ENCODE assay signal across 8 cellular contexts in genomic region chr9:33000682-33001055, GRCh38. TPM values are rescaled to one million over a fixed set of nuclear protein-coding genes. Genes with fewer than 3 reads are reported as not detected.
DNase-seq lines count a peak whose midpoint lies in the region; ATAC-seq and TF ChIP-seq lines count a peak whose summit lies in the region.
"Not testable (repeated sequence)": the region's sequence is repeated elsewhere in the genome, so short reads cannot be mapped to it uniquely, and the experiment has no call there.

No MANE protein-coding gene starts in this region.

- peaks cover 13% of the 10 kb centered on the region for H3K36me3 ChIP-seq in CD4-positive, alpha-beta memory T cell (ENCODE audit: insufficient read depth, low read length)
- H3K36me3 ChIP-seq in Panc1 (ENCODE audit: control insufficient read depth, insufficient read depth, low read length), result not testable (repeated sequence)
- peaks cover 13% of the 10 kb centered on the region for H3K36me3 ChIP-seq in effector memory CD4-positive, alpha-beta T cell (ENCODE audit: control insufficient read depth, insufficient read depth, low read length)
- H3K36me3 ChIP-seq in neuron (ENCODE audit: insufficient read depth, low read length), result peaks cover 14% of the 10 kb centered on the region
- H3K36me3 ChIP-seq in stomach, result peaks cover 13 to 21% (median 16%) of the 10 kb centered on the region in 4 donors

- not testable (repeated sequence) for H3K9me3 Mint-ChIP-seq in CD4-positive, alpha-beta memory T cell; activated T-helper 1 cell treated with anti-CD3 and anti-CD28 coated beads, Interleukin-12 subunit alpha, Interleukin-12 subunit beta, Interleukin-2, Interleukin-4 antibody, amounts not matched to agents 30 ng/mL and 10 ng/mL and 1 ng/mL, durations not matched to agents 14 hours and 24 hours and 36 hours

- intact Hi-C loops in CD4-positive, alpha-beta memory T cell (cut with micrococcal nuclease), result loop anchor here (1.0 kb wide), 8 partner anchors 25 to 616 kb away; partner anchors contain the start of genes ACO1, B4GALT1, BAG1 and DNAJA1
- intact Hi-C loops in Panc1 (cut with micrococcal nuclease; ENCODE audit: unreplicated experiment); stomach (cut with DNase I; ENCODE audit: low total_unique reads): not testable (repeated sequence)
- intact Hi-C loops in activated T-helper 1 cell treated with anti-CD3 and anti-CD28 coated beads, Interleukin-12 subunit alpha, Interleukin-12 subunit beta, Interleukin-2, Interleukin-4 antibody, amounts not matched to agents 30 ng/mL and 10 ng/mL and 1 ng/mL, durations not matched to agents 14 hours and 24 hours and 36 hours (cut with micrococcal nuclease), result loop anchor here (1.0 kb wide), 8 partner anchors 25 to 449 kb away; partner anchors contain the start of genes B4GALT1, BAG1, DNAJA1 and NDUFB6

- H3K4me1 ChIP-seq in CD4-positive, alpha-beta memory T cell (ENCODE audit: insufficient read depth, low read length), result peaks cover 17% of the 10 kb centered on the region
- H3K4me1 ChIP-seq in Panc1 (ENCODE audit: control insufficient read depth, insufficient read depth, low read length), result peaks cover 22% of the 10 kb centered on the region
- not testable (repeated sequence) for H3K4me1 ChIP-seq in effector memory CD4-positive, alpha-beta T cell (ENCODE audit: control insufficient read depth, insufficient read depth, low read length, poor library complexity, severe bottlenecking)
- H3K4me1 ChIP-seq in neuron (ENCODE audit: insufficient read depth, low read length), result peaks cover 21% of the 10 kb centered on the region
- peaks cover 8 to 31% (median 24%) of the 10 kb centered on the region in 4 donors for H3K4me1 ChIP-seq in stomach

- H3K27ac Mint-ChIP-seq in CD4-positive, alpha-beta memory T cell, result peak overlapping the region; percentile 99 to 100 (median 100)
- peak overlapping the region; percentile 99 for H3K27ac Mint-ChIP-seq in activated T-helper 1 cell treated with anti-CD3 and anti-CD28 coated beads, Interleukin-12 subunit alpha, Interleukin-12 subunit beta, Interleukin-2, Interleukin-4 antibody, amounts not matched to agents 30 ng/mL and 10 ng/mL and 1 ng/mL, durations not matched to agents 14 hours and 24 hours and 36 hours

- TF ChIP-seq CTCF in Panc1 (IDR thresholded peaks at IDR 0.05); stomach (IDR thresholded peaks at IDR 0.05): not testable (repeated sequence)

- not testable (repeated sequence) for TF ChIP-seq EP300 in stomach (IDR thresholded peaks at IDR 0.05)

- in situ Hi-C loops in Panc1 (cut with HindIII; ENCODE audit: low pct_unique_long_range_greater_than_20kb, low sequenced_read_pairs), result not testable (repeated sequence)

- ATAC-seq in HG02852 (IDR thresholded peaks at IDR 0.05; ENCODE audit: unreplicated experiment), result peak; percentile 1
- not testable (repeated sequence) for ATAC-seq in Panc1

- H3K27me3 ChIP-seq in CD4-positive, alpha-beta memory T cell (ENCODE audit: insufficient read depth, low read length); Panc1 (ENCODE audit: control insufficient read depth, insufficient read depth, low read length); effector memory CD4-positive, alpha-beta T cell (replicated peaks; ENCODE audit: control insufficient read depth, insufficient read depth, low read length, poor library complexity, severe bottlenecking); neuron (ENCODE audit: insufficient read depth, low read length); stomach: not testable (repeated sequence)

- CTCF ChIA-PET in CD4-positive, alpha-beta memory T cell (lab: Charles Lee; ENCODE audit: partially characterized antibody); Panc1 (lab: Charles Lee): not testable (repeated sequence)

- WGBS in stomach, 5 donors, result 7 to 12% (median 9%) methylated on average over 8 to 12 of the region's 12 CpGs

- not testable (repeated sequence) for BruUV-seq in Panc1 (replicated peaks; lab: Mats Ljungman, UMichigan)

- H2AFZ ChIP-seq in neuron (ENCODE audit: low read depth, low read length), result not testable (repeated sequence)

- peak overlapping the region in 1 of 2 donors; percentile 90 for H3K4me3 ChIP-seq in CD4-positive, alpha-beta memory T cell (ENCODE audit: low read length in 2 of 2)
- peak overlapping the region; percentile 93 to 96 for H3K4me3 ChIP-seq in Panc1 (ENCODE audit: low read depth in 2 of 2, low read length in 2 of 2)
- peak overlapping the region; percentile 76 for H3K4me3 ChIP-seq in effector memory CD4-positive, alpha-beta T cell (ENCODE audit: insufficient read depth, low read depth, low read length, poor library complexity, severe bottlenecking)
- H3K4me3 ChIP-seq in iPS-18c (ENCODE audit: insufficient read depth, low read depth, low read length), result peak overlapping the region; percentile 70; the same call in 1 of the 2 replicates
- peak overlapping the region; percentile 87 for H3K4me3 ChIP-seq in neuron (ENCODE audit: low read length)
- H3K4me3 ChIP-seq in stomach, result peak overlapping the region; percentile 83 to 90 (median 84)

- H3K27me3 Mint-ChIP-seq in CD4-positive, alpha-beta memory T cell; activated T-helper 1 cell treated with anti-CD3 and anti-CD28 coated beads, Interleukin-12 subunit alpha, Interleukin-12 subunit beta, Interleukin-2, Interleukin-4 antibody, amounts not matched to agents 30 ng/mL and 10 ng/mL and 1 ng/mL, durations not matched to agents 14 hours and 24 hours and 36 hours (ENCODE audit: insufficient read depth): not testable (repeated sequence)

- H3K36me3 Mint-ChIP-seq in CD4-positive, alpha-beta memory T cell, result peaks cover 18 to 41% of the 10 kb centered on the region in 2 donors
- H3K36me3 Mint-ChIP-seq in activated T-helper 1 cell treated with anti-CD3 and anti-CD28 coated beads, Interleukin-12 subunit alpha, Interleukin-12 subunit beta, Interleukin-2, Interleukin-4 antibody, amounts not matched to agents 30 ng/mL and 10 ng/mL and 1 ng/mL, durations not matched to agents 14 hours and 24 hours and 36 hours (ENCODE audit: low read depth), result peaks cover 20% of the 10 kb centered on the region

- not testable (repeated sequence) for TF ChIP-seq POLR2A in stomach (IDR thresholded peaks at IDR 0.05)

- peak in 2 of 5 donors; percentile 24 to 53 for DNase-seq in CD4-positive, alpha-beta memory T cell
- DNase-seq in Panc1 (ENCODE audit: low read depth, low spot score); stomach: not testable (repeated sequence)
- DNase-seq in activated T-helper 1 cell treated with anti-CD3 and anti-CD28 coated beads, Interleukin-12 subunit alpha, Interleukin-12 subunit beta, Interleukin-2, Interleukin-4 antibody, amounts not matched to agents 30 ng/mL and 10 ng/mL and 1 ng/mL, durations not matched to agents 14 hours and 24 hours and 36 hours (ENCODE audit: low spot score), result peak; percentile 17
- DNase-seq in effector memory CD4-positive, alpha-beta T cell, result peak in 1 of 3 donors; percentile 12

- H3K9me3 ChIP-seq in CD4-positive, alpha-beta memory T cell (ENCODE audit: control insufficient read depth in 1 of 2, low read length in 2 of 2); Panc1 (ENCODE audit: control insufficient read depth, insufficient read depth, low read depth, low read length); effector memory CD4-positive, alpha-beta T cell (ENCODE audit: control insufficient read depth, low read length); iPS-18c (ENCODE audit: control insufficient read depth, insufficient read depth, low read length); neuron (ENCODE audit: low read length); stomach: not testable (repeated sequence)

- POLR2A ChIA-PET in CD4-positive, alpha-beta memory T cell (lab: Charles Lee; ENCODE audit: partially characterized antibody), result interaction anchor here (1.7 to 4.4 kb wide), 2 partner anchors 24 to 76 kb away, joined by 5 to 50 read pairs; partner anchors contain the start of genes DNAJA1 and SMU1
- POLR2A ChIA-PET in Panc1 (lab: Charles Lee), result interaction anchor here (0.5 to 2.6 kb wide), 4 partner anchors 24 to 434 kb away, joined by 3 to 36 read pairs (median 5); partner anchors contain the start of gene DNAJA1

- peak overlapping the region; percentile 84 for H3K27ac ChIP-seq in CD4-positive, alpha-beta memory T cell (ENCODE audit: low read depth, low read length)
- peak overlapping the region; percentile 95 for H3K27ac ChIP-seq in Panc1 (ENCODE audit: low read length)
- peak overlapping the region; percentile 90 for H3K27ac ChIP-seq in effector memory CD4-positive, alpha-beta T cell (ENCODE audit: insufficient read depth, low read length, poor library complexity, severe bottlenecking)
- H3K27ac ChIP-seq in stomach, result peak overlapping the region; percentile 83 to 95 (median 93)

- peak overlapping the region; percentile 94 to 99 (median 99) for H3K4me3 Mint-ChIP-seq in CD4-positive, alpha-beta memory T cell
- peak overlapping the region; percentile 99 for H3K4me3 Mint-ChIP-seq in activated T-helper 1 cell treated with anti-CD3 and anti-CD28 coated beads, Interleukin-12 subunit alpha, Interleukin-12 subunit beta, Interleukin-2, Interleukin-4 antibody, amounts not matched to agents 30 ng/mL and 10 ng/mL and 1 ng/mL, durations not matched to agents 14 hours and 24 hours and 36 hours

- peaks cover 32 to 54% (median 40%) of the 10 kb centered on the region in 4 donors for H3K4me1 Mint-ChIP-seq in CD4-positive, alpha-beta memory T cell
- peaks cover 46% of the 10 kb centered on the region for H3K4me1 Mint-ChIP-seq in activated T-helper 1 cell treated with anti-CD3 and anti-CD28 coated beads, Interleukin-12 subunit alpha, Interleukin-12 subunit beta, Interleukin-2, Interleukin-4 antibody, amounts not matched to agents 30 ng/mL and 10 ng/mL and 1 ng/mL, durations not matched to agents 14 hours and 24 hours and 36 hours (ENCODE audit: low read depth)

RNA-seq across cellular contexts. Expression of gene APTX, which starts 0.8 kb away (rescaled TPM):
- 10 to 100 TPM; 26.3 to 28.1 TPM for total RNA-seq in CD4-positive, alpha-beta memory T cell
- 10 to 100 TPM; 27.8 to 35.7 TPM for polyA plus RNA-seq in CD4-positive, alpha-beta memory T cell
- total RNA-seq in Panc1 (2021; ENCODE audit: unreplicated experiment) (42.2 TPM), stomach (10 to 100 TPM; 10.4 to 48.8 (median 30.8) TPM)
- polyA plus RNA-seq in Panc1 (2012; ENCODE audit: insufficient read length), result 41.5 TPM
- total RNA-seq in activated T-helper 1 cell treated with anti-CD3 and anti-CD28 coated beads, Interleukin-12 subunit alpha, Interleukin-12 subunit beta, Interleukin-2, Interleukin-4 antibody, amounts not matched to agents 30 ng/mL and 10 ng/mL and 1 ng/mL, durations not matched to agents 14 hours and 24 hours and 36 hours, result 48.9 and 57.2 TPM in 2 replicates
- polyA plus RNA-seq in stomach, result 10 to 100 TPM; 24.4 to 28.0 (median 24.7) TPM

RNA-seq across cellular contexts. Expression of gene DNAJA1, which starts 24.4 kb away (rescaled TPM):
- total RNA-seq in CD4-positive, alpha-beta memory T cell, result 10 to 100 TPM; 79.8 to 84.4 TPM
- 100 to 1,000 TPM in 1 of 2 donors, 10 to 100 TPM in 1; 80.4 to 122 TPM for polyA plus RNA-seq in CD4-positive, alpha-beta memory T cell
- total RNA-seq in Panc1 (2021; ENCODE audit: unreplicated experiment), result 246 TPM
- polyA plus RNA-seq in Panc1 (2012; ENCODE audit: insufficient read length), result 259 TPM
- 296 and 312 TPM in 2 replicates for total RNA-seq in activated T-helper 1 cell treated with anti-CD3 and anti-CD28 coated beads, Interleukin-12 subunit alpha, Interleukin-12 subunit beta, Interleukin-2, Interleukin-4 antibody, amounts not matched to agents 30 ng/mL and 10 ng/mL and 1 ng/mL, durations not matched to agents 14 hours and 24 hours and 36 hours
- total RNA-seq in stomach, result 10 to 100 TPM; 16.8 to 81.1 (median 29.2) TPM
- polyA plus RNA-seq in stomach, result 10 to 100 TPM; 43.5 to 87.4 (median 75.3) TPM
